9 cellular contexts compared by ENCODE assay signal in the genomic region with DNA sequence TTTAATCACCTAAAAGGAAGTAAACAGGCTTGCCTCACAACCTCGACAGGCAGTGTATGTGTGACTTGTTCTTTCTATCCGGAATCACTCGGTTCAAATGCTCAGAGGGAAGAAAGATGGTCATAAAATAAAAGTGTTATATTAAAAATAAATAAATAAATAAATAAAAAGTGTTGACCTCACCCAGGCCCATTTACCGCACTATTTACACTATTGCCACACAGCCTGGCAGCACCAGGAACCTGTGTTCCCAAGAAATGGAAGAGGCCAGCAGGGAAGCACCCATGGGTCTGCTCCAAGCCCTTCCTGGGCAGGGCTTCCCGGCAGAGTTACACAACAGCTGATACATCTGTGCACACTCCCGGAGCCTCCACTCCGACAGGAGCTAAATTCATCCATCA.
DNase-seq lines count a peak whose midpoint lies in the region; ATAC-seq and TF ChIP-seq lines count a peak whose summit lies in the region.
"Had no signal": no experiment of that assay in that cellular context is flagged by ENCODE, and none has a peak within 500 bp of the region (broad histone marks: within the 10 kb centered on the region; RNA-seq: fewer than 3 reads in every experiment).

No MANE protein-coding gene starts in this region.

- no peak overlapping the region for H3K9ac ChIP-seq in rectal smooth muscle tissue (ENCODE audit: low read length)

- peak overlapping the region; percentile 54 for H3K27ac ChIP-seq in SJCRH30
- H3K27ac ChIP-seq in rectal smooth muscle tissue (ENCODE audit: low read depth, low read length), result peak overlapping the region; percentile 31

- H3K9me3 ChIP-seq in SJCRH30 (replicated peaks), result no peaks in the 10 kb centered on the region

- peak; percentile 76 for DNase-seq in GM03348 (ENCODE audit: low spot score)
- peak; percentile 77 to 82 for DNase-seq in SJCRH30
- DNase-seq in glutamatergic neuron, result no peak
- no peak for DNase-seq in activated CD8-positive, alpha-beta memory T cell treated with anti-CD3 and anti-CD28 coated beads, Interleukin-2, amount 50 U/mL, for 48 hours

- TF ChIP-seq CTCF in glutamatergic neuron (IDR thresholded peaks at IDR 0.05; ENCODE audit: partially characterized antibody, unreplicated experiment), result no peak

- H3K36me3 Mint-ChIP-seq in glutamatergic neuron (ENCODE audit: unreplicated experiment), result no peaks in the 10 kb centered on the region
- H3K36me3 Mint-ChIP-seq: WTC11 had no signal

- H3K4me1 ChIP-seq in SJCRH30, result peaks cover 29% of the 10 kb centered on the region
- peaks cover 7% of the 10 kb centered on the region for H3K4me1 ChIP-seq in rectal smooth muscle tissue (ENCODE audit: control insufficient read depth, insufficient read depth, low read length)

- ATAC-seq in HG03378 (IDR thresholded peaks at IDR 0.05; ENCODE audit: unreplicated experiment) (no peak), GM18867 (IDR thresholded peaks at IDR 0.05; ENCODE audit: unreplicated experiment) (no peak), GM21526 (IDR thresholded peaks at IDR 0.05; ENCODE audit: low FRiP score, unreplicated experiment) (no peak)
- ATAC-seq: WTC11 had no signal

- peak overlapping the region; percentile 66 for H3K4me3 Mint-ChIP-seq in glutamatergic neuron (ENCODE audit: unreplicated experiment)
- H3K4me3 Mint-ChIP-seq: WTC11 had no signal

- H3K27ac Mint-ChIP-seq in glutamatergic neuron (ENCODE audit: unreplicated experiment), result peak overlapping the region; percentile 62
- H3K27ac Mint-ChIP-seq: WTC11 had no signal

- H3K9me3 Mint-ChIP-seq in glutamatergic neuron (ENCODE audit: unreplicated experiment), result peaks cover 5% of the 10 kb centered on the region
- H3K9me3 Mint-ChIP-seq: WTC11 had no signal

- H3K27me3 Mint-ChIP-seq in glutamatergic neuron (ENCODE audit: unreplicated experiment), result no peaks in the 10 kb centered on the region

- H3K4me3 ChIP-seq in SJCRH30 (peak overlapping the region; percentile 33), rectal smooth muscle tissue (ENCODE audit: low read length) (no peak overlapping the region)

- H3K27me3 ChIP-seq in SJCRH30 (no peaks in the 10 kb centered on the region), rectal smooth muscle tissue (ENCODE audit: control insufficient read depth, insufficient read depth, low read length) (no peaks in the 10 kb centered on the region)

- peaks cover 53% of the 10 kb centered on the region for H3K4me1 Mint-ChIP-seq in glutamatergic neuron (ENCODE audit: low read depth, unreplicated experiment)

- no peaks in the 10 kb centered on the region for H3K36me3 ChIP-seq in SJCRH30
- H3K36me3 ChIP-seq in rectal smooth muscle tissue (ENCODE audit: control insufficient read depth, insufficient read depth, low read length), result no peaks in the 10 kb centered on the region

Comparison
In these comparisons a context has a peak if more than half of its experiments do, and no peak if none do; other contexts are left out.
1. DNase-seq: peak in GM03348 (single experiment) and SJCRH30 (2 of 2); none in glutamatergic neuron (single experiment) and activated CD8-positive, alpha-beta memory T cell treated with anti-CD3 and anti-CD28 coated beads, Interleukin-2, amount 50 U/mL, for 48 hours (single experiment).